Comparison of ENCODE assay signal across 7 cellular contexts in the genomic region with DNA sequence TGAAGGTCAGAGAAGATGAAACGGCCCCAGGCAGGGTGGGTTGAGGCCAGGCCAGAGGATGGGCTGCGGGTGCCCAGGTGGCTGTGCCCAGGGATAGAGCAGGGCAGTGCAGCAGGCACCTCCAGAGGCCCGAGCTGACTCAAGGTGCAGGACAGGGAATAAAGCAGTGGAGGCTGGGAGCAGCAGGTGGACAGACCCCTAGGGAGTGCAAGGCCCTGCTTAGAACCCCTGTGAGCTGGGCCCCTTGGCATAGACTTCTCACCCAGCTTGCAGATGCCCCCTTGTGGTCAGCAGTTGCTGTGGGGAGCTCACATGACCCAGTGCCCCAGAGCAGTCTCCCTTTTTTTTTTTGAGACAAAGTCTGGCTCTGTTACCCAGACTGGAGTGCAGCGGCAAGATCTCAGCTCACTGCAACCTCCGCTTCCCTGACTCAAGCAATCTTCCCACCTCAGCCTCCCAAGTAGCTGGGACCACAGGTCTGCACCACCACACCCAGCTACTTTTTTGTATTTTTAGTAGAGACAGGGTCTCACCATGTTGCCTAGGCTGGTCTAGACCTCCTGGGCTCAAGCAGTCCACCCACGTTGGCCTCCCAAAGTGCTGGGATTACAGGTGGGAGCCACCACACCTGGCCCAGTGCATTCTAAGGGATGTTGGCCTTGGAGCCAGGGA.
A peak's percentile ranks its signal among the peaks of the same experiment; 100 is the strongest.
DNase-seq lines count a peak whose midpoint lies in the region; ATAC-seq, FAIRE-seq and TF ChIP-seq lines count a peak whose summit lies in the region.

No MANE protein-coding gene starts in this region.

- intact Hi-C loops in HepG2 (cut with micrococcal nuclease; ENCODE audit: unreplicated experiment), result loop anchor here (1.0 kb wide), 2 partner anchors 142 to 193 kb away; no protein-coding TSS in a partner anchor

- in situ Hi-C loops in HepG2 (cut with HindIII; ENCODE audit: extremely low pct_ligation_motif_present, low pct_unique_long_range_greater_than_20kb), result loop anchor here (5.0 to 10.0 kb wide), 2 partner anchors 48 to 140 kb away; no protein-coding TSS in a partner anchor

- no peaks in the 10 kb centered on the region for H4K20me1 ChIP-seq in HepG2 (ENCODE audit: insufficient read depth, low read length)

- no peak overlapping the region for H3K4me2 ChIP-seq in HepG2 (ENCODE audit: low read depth, low read length)

- H3K4me3 Mint-ChIP-seq in chondrocyte (ENCODE audit: unreplicated experiment), result no peak overlapping the region

- H3K4me1 ChIP-seq in HepG2 (ENCODE audit: insufficient read depth, low read length), result peaks cover 65% of the 10 kb centered on the region

- peak; percentile 80 for TF ChIP-seq CTCF in GM12872 (IDR thresholded peaks at IDR 0.05; ENCODE audit: insufficient read depth, low read depth, low read length)
- peak; percentile 79 for TF ChIP-seq CTCF in chondrocyte (IDR thresholded peaks at IDR 0.05)
- peak; percentile 81 for TF ChIP-seq CTCF in HepG2 (CRISPR knock-in tag; IDR thresholded peaks at IDR 0.05)

- TF ChIP-seq POLR2A in HepG2 (IDR thresholded peaks at IDR 0.05; ENCODE audit: insufficient read depth in 1 of 2, low read depth in 2 of 2, low read length in 2 of 2), result no peak

- H3K4me1 Mint-ChIP-seq in chondrocyte (ENCODE audit: low read depth), result no peaks in the 10 kb centered on the region

- peak; percentile 23 for FAIRE-seq in HepG2 (lab: Jason Lieb, UNC)

- POLR2A ChIA-PET in HepG2 (lab: Yijun Ruan, JAX), result interaction anchor here (0.6 to 1.3 kb wide), 4 partner anchors 14 to 204 kb away, joined by 3 to 5 read pairs (median 4); no protein-coding TSS in a partner anchor

- H3K27me3 ChIP-seq in HepG2 (ENCODE audit: control insufficient read depth in 1 of 2, insufficient read depth in 2 of 2, low read length in 2 of 2), result no peaks in the 10 kb centered on the region

- peak; percentile 32 for DNase-seq in NCI-H1436 treated with DMSO at 0.1 percent for 48 hours (lab: John Stamatoyannopoulos, UW)
- peak; percentile 38 for DNase-seq in activated CD4-positive, CD25-positive, alpha-beta regulatory T cell treated with anti-CD3 and anti-CD28 coated beads, Interleukin-2, amount 50 U/mL, for 16 hours (ENCODE audit: low read depth, low spot score)
- peak; percentile 72 for DNase-seq in chondrocyte (ENCODE audit: low spot score)
- peak; percentile 73 for DNase-seq in HepG2 (ENCODE audit: low spot score)
- DNase-seq in stimulated activated CD8-positive, alpha-beta memory T cell treated with anti-CD3 and anti-CD28 coated beads, Interleukin-15, amount 100 ng/mL, for 48 hours (ENCODE audit: low read depth in 2 of 2), result peak; percentile 17 to 41

- peaks cover 9% of the 10 kb centered on the region for H3K27me3 Mint-ChIP-seq in chondrocyte (ENCODE audit: low read depth)

- no TSS peak for BruUV-seq in HepG2 (replicated peaks; lab: Mats Ljungman, UMichigan)

- no peaks in the 10 kb centered on the region for H3K9me3 Mint-ChIP-seq in chondrocyte (ENCODE audit: low read depth)

- no peaks in the 10 kb centered on the region for H3K9me3 ChIP-seq in HepG2 (ENCODE audit: low read length)

- no peak overlapping the region for H3K4me3 ChIP-seq in HepG2 (replicated peaks in 1 of 3; ENCODE audit: insufficient read depth in 1 of 3, low read depth in 2 of 3, low read length in 3 of 3)

- 89% methylated on average over 6 of the region's 6 CpGs for WGBS in HepG2 (ENCODE audit: low lambda C conversion rate)

- no peak overlapping the region for H2AFZ ChIP-seq in HepG2 (ENCODE audit: low read length)

- TF ChIP-seq EP300 in HepG2 (IDR thresholded peaks at IDR 0.05; ENCODE audit: low read depth in 2 of 2, low read length in 2 of 2) (no peak), HepG2 (CRISPR knock-in tag; IDR thresholded peaks at IDR 0.05; ENCODE audit: borderline replicate concordance) (no peak)

- ATAC-seq in HepG2 (peak; percentile 43), GM19455 (IDR thresholded peaks at IDR 0.05; ENCODE audit: unreplicated experiment) (no peak)

- no peaks in the 10 kb centered on the region for H3K79me2 ChIP-seq in HepG2 (ENCODE audit: insufficient read depth, low read length)

- CTCF ChIA-PET in HepG2 (lab: Yijun Ruan, JAX; ENCODE audit: low intra/inter-chr PET ratio, low total read pairs), result interaction anchor here (1.1 to 3.5 kb wide), 5 partner anchors 26 to 194 kb away, joined by 3 to 22 read pairs (median 7); no protein-coding TSS in a partner anchor

- no peak overlapping the region for H3K9ac ChIP-seq in HepG2 (ENCODE audit: insufficient read depth, low read depth, low read length)

- peak overlapping the region; percentile 95 for H3K27ac ChIP-seq in HepG2 (ENCODE audit: extremely low read length, insufficient read depth, low read length)

- H3K36me3 ChIP-seq in HepG2 (replicated peaks in 1 of 2; ENCODE audit: control insufficient read depth in 1 of 2, insufficient read depth in 2 of 2, low read length in 2 of 2), result no peaks in the 10 kb centered on the region; a peak in 1 of 5 replicates

- H3K36me3 Mint-ChIP-seq in chondrocyte (ENCODE audit: low read depth), result no peaks in the 10 kb centered on the region

- peak; percentile 79; the same call in 1 of the 2 replicates for TF ChIP-seq RAD21 in HepG2 (CRISPR knock-in tag; IDR thresholded peaks at IDR 0.05)

- no peak overlapping the region for H3K27ac Mint-ChIP-seq in chondrocyte (ENCODE audit: unreplicated experiment)

TF ChIP-seq in HepG2, 621 proteins besides CTCF, POLR2A, EP300 and RAD21 (continues in another document):
- peak; percentile 91 for TF ChIP-seq HNRNPL (IDR thresholded peaks at IDR 0.05; ENCODE audit: low read depth, low read length)
- TF ChIP-seq ZFP41 (CRISPR knock-in tag; IDR thresholded peaks at IDR 0.05; ENCODE audit: borderline replicate concordance), result no peak
- peak; percentile 15; the same call in 1 of the 2 replicates for TF ChIP-seq BHLHE40 (IDR thresholded peaks at IDR 0.05; ENCODE audit: low read length)
- TF ChIP-seq, protein P1, sequence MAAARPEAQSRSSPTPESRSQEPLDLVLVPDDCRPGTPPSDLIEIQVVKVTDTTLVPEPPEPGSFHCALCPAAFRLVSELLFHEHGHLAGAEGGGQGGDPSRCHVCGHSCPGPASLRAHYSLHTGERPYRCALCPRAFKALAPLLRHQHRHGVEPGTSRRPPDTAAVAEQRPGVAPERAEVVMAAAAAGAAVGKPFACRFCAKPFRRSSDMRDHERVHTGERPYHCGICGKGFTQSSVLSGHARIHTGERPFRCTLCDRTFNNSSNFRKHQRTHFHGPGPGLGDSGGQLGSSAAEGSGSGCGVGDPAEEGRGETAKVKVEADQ (CRISPR knock-in tag; IDR thresholded peaks at IDR 0.05; ENCODE audit: borderline replicate concordance), result no peak
- no peak for TF ChIP-seq SMAD9 (CRISPR knock-in tag; IDR thresholded peaks at IDR 0.05)
- no peak for TF ChIP-seq ZNF674 (CRISPR knock-in tag; IDR thresholded peaks at IDR 0.05; ENCODE audit: low read depth)
- TF ChIP-seq XRCC5 (optimal IDR thresholded peaks at IDR 0.05; ENCODE audit: low read length), result peak; percentile 82
- peak; percentile 87 for TF ChIP-seq SMC3 (IDR thresholded peaks at IDR 0.05; ENCODE audit: low read length)
- no peak for TF ChIP-seq KDM2A (CRISPR knock-in tag; IDR thresholded peaks at IDR 0.05; ENCODE audit: borderline replicate concordance, low read depth)
- TF ChIP-seq, protein P2, sequence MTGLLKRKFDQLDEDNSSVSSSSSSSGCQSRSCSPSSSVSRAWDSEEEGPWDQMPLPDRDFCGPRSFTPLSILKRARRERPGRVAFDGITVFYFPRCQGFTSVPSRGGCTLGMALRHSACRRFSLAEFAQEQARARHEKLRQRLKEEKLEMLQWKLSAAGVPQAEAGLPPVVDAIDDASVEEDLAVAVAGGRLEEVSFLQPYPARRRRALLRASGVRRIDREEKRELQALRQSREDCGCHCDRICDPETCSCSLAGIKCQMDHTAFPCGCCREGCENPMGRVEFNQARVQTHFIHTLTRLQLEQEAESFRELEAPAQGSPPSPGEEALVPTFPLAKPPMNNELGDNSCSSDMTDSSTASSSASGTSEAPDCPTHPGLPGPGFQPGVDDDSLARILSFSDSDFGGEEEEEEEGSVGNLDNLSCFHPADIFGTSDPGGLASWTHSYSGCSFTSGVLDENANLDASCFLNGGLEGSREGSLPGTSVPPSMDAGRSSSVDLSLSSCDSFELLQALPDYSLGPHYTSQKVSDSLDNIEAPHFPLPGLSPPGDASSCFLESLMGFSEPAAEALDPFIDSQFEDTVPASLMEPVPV (CRISPR knock-in tag; IDR thresholded peaks at IDR 0.05), result no peak
- TF ChIP-seq RBM22 (optimal IDR thresholded peaks at IDR 0.05; ENCODE audit: low read length), result peak; percentile 34
- TF ChIP-seq, protein P3, sequence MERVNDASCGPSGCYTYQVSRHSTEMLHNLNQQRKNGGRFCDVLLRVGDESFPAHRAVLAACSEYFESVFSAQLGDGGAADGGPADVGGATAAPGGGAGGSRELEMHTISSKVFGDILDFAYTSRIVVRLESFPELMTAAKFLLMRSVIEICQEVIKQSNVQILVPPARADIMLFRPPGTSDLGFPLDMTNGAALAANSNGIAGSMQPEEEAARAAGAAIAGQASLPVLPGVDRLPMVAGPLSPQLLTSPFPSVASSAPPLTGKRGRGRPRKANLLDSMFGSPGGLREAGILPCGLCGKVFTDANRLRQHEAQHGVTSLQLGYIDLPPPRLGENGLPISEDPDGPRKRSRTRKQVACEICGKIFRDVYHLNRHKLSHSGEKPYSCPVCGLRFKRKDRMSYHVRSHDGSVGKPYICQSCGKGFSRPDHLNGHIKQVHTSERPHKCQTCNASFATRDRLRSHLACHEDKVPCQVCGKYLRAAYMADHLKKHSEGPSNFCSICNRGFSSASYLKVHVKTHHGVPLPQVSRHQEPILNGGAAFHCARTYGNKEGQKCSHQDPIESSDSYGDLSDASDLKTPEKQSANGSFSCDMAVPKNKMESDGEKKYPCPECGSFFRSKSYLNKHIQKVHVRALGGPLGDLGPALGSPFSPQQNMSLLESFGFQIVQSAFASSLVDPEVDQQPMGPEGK (CRISPR knock-in tag; IDR thresholded peaks at IDR 0.05), result 0 out of 2 replicates have a peak, but pooled peaks have one; percentile 11
- TF ChIP-seq NFYB (CRISPR knock-in tag; IDR thresholded peaks at IDR 0.05), result no peak
